8 cellular contexts compared by ENCODE assay signal in the genomic region with DNA sequence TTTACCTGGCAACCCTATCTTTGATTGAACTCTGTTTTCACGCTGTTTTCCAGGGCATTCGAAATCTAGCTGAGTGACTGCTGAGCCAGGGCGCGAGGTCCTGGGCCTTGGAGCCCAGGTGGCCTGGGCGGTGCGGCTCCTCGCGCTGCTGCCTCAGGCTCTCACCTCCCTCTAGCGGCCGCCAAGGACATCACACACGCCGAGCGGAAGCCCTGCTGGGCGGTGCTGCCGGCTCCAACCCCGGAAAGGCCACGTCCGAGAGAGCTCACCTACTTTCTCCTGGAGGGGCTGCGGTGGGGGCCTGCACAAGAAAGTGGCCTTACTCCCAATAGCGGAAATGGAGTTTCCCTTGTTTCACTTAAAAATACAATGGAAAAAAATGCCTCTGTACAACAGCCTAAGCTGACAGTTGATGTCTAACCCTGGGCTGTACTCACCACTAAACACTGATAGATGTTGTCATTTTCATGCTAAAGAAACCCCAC.
DNase-seq lines count a peak whose midpoint lies in the region; ATAC-seq and TF ChIP-seq lines count a peak whose summit lies in the region.

No MANE protein-coding gene starts in this region.

- TF ChIP-seq CTCF in Calu3 (IDR thresholded peaks at IDR 0.05; ENCODE audit: unreplicated experiment) (peak; percentile 88), mucosa of descending colon (IDR thresholded peaks at IDR 0.05) (peak; percentile 88)

- no peaks in the 10 kb centered on the region for H3K9me3 ChIP-seq in endocrine pancreas (ENCODE audit: control insufficient read depth, low read length)
- no peaks in the 10 kb centered on the region for H3K9me3 ChIP-seq in mucosa of descending colon

- H3K4me1 ChIP-seq in endocrine pancreas (ENCODE audit: control insufficient read depth, insufficient read depth, low read length) (peaks cover 6% of the 10 kb centered on the region), mucosa of descending colon (ENCODE audit: low read depth) (no peaks in the 10 kb centered on the region)

- intact Hi-C loops in Calu3 (cut with micrococcal nuclease; ENCODE audit: unreplicated experiment) (loop anchor here (5.0 to 10.0 kb wide), 3 partner anchors 107 to 335 kb away; a partner anchor contains a TSS), mucosa of descending colon (cut with DNase I, micrococcal nuclease) (no loop called here)

- peak overlapping the region; percentile 30 for H3K4me3 Mint-ChIP-seq in Calu3 (ENCODE audit: low read depth, unreplicated experiment)
- H3K4me3 Mint-ChIP-seq in activated CD8-positive, alpha-beta memory T cell treated with anti-CD3 and anti-CD28 coated beads, Interleukin-2, amount 10 ng/mL, durations not matched to agents 7 days and 5 days, result peak overlapping the region; percentile 23

- ATAC-seq in GM21367 (IDR thresholded peaks at IDR 0.05; ENCODE audit: unreplicated experiment) (peak; percentile 100), mucosa of descending colon (peak; percentile 100)
- peak; percentile 100 for ATAC-seq in activated CD8-positive, alpha-beta memory T cell treated with anti-CD3 and anti-CD28 coated beads, Interleukin-2, amount 10 ng/mL, durations not matched to agents 7 days and 5 days

- peaks cover 16% of the 10 kb centered on the region for H3K4me1 Mint-ChIP-seq in Calu3 (ENCODE audit: low read depth, unreplicated experiment)
- H3K4me1 Mint-ChIP-seq in activated CD8-positive, alpha-beta memory T cell treated with anti-CD3 and anti-CD28 coated beads, Interleukin-2, amount 10 ng/mL, durations not matched to agents 7 days and 5 days, result peaks cover 14% of the 10 kb centered on the region

- no TSS peak for BruUV-seq in Calu3 (replicated peaks; lab: Mats Ljungman, UMichigan)

- no peak overlapping the region for H3K9ac ChIP-seq in endocrine pancreas (ENCODE audit: control insufficient read depth, insufficient read depth, low read length)

- H3K27ac Mint-ChIP-seq in Calu3 (ENCODE audit: unreplicated experiment), result no peak overlapping the region
- peak overlapping the region; percentile 62 for H3K27ac Mint-ChIP-seq in activated CD8-positive, alpha-beta memory T cell treated with anti-CD3 and anti-CD28 coated beads, Interleukin-2, amount 10 ng/mL, durations not matched to agents 7 days and 5 days

- H3K9me3 Mint-ChIP-seq in Calu3 (ENCODE audit: low read depth, unreplicated experiment), result no peaks in the 10 kb centered on the region
- H3K9me3 Mint-ChIP-seq in activated CD8-positive, alpha-beta memory T cell treated with anti-CD3 and anti-CD28 coated beads, Interleukin-2, amount 10 ng/mL, durations not matched to agents 7 days and 5 days (ENCODE audit: low read depth), result no peaks in the 10 kb centered on the region

- CTCF ChIA-PET in Calu3 (lab: Charles Lee), result interaction anchor here (0.6 to 1.3 kb wide), 6 partner anchors 11 to 333 kb away, joined by 3 to 4 read pairs (median 3); a partner anchor contains a TSS
- CTCF ChIA-PET in activated CD8-positive, alpha-beta memory T cell treated with anti-CD3 and anti-CD28 coated beads, Interleukin-2, amount 10 ng/mL, durations not matched to agents 7 days and 5 days (lab: Charles Lee), result interaction anchor here (0.7 to 4.5 kb wide), 23 partner anchors 9 to 299 kb away, joined by 3 to 44 read pairs (median 4); a partner anchor contains a TSS

- no peaks in the 10 kb centered on the region for H3K36me3 ChIP-seq in endocrine pancreas (ENCODE audit: control insufficient read depth, insufficient read depth, low read length)
- H3K36me3 ChIP-seq in mucosa of descending colon (ENCODE audit: low read depth), result no peaks in the 10 kb centered on the region

- DNase-seq in Calu3 (peak; percentile 89), HPDE6-E6E7 (ENCODE audit: extremely low spot score) (peak; percentile 86), NOMO-1 treated with DMSO at 0.1 percent for 48 hours (lab: John Stamatoyannopoulos, UW; ENCODE audit: unreplicated experiment) (peak; percentile 83), mucosa of descending colon (peak; percentile 83 to 89 (median 84))
- peak; percentile 88 for DNase-seq in activated CD8-positive, alpha-beta memory T cell treated with anti-CD3 and anti-CD28 coated beads, Interleukin-2, amount 10 ng/mL, durations not matched to agents 7 days and 5 days
- DNase-seq in stimulated activated CD8-positive, alpha-beta memory T cell treated with anti-CD3 and anti-CD28 coated beads, Interleukin-4, amount 100 ng/mL, for 1 hour (ENCODE audit: low read depth in 2 of 2, low spot score in 1 of 2), result peak; percentile 32 to 56

- H3K36me3 Mint-ChIP-seq in Calu3 (ENCODE audit: insufficient read depth, unreplicated experiment), result no peaks in the 10 kb centered on the region
- no peaks in the 10 kb centered on the region for H3K36me3 Mint-ChIP-seq in activated CD8-positive, alpha-beta memory T cell treated with anti-CD3 and anti-CD28 coated beads, Interleukin-2, amount 10 ng/mL, durations not matched to agents 7 days and 5 days

- H3K27me3 Mint-ChIP-seq in Calu3 (ENCODE audit: unreplicated experiment), result peaks cover 8% of the 10 kb centered on the region
- H3K27me3 Mint-ChIP-seq in activated CD8-positive, alpha-beta memory T cell treated with anti-CD3 and anti-CD28 coated beads, Interleukin-2, amount 10 ng/mL, durations not matched to agents 7 days and 5 days, result peaks cover 21% of the 10 kb centered on the region

- H3K4me3 ChIP-seq in endocrine pancreas (ENCODE audit: control insufficient read depth, insufficient read depth, low read length) (peak overlapping the region; percentile 9), mucosa of descending colon (no peak overlapping the region)

- no peaks in the 10 kb centered on the region for H3K27me3 ChIP-seq in endocrine pancreas (ENCODE audit: control insufficient read depth, insufficient read depth, low read length)
